Comparison of ENCODE assay signal across 24 cellular contexts in the genomic region with DNA sequence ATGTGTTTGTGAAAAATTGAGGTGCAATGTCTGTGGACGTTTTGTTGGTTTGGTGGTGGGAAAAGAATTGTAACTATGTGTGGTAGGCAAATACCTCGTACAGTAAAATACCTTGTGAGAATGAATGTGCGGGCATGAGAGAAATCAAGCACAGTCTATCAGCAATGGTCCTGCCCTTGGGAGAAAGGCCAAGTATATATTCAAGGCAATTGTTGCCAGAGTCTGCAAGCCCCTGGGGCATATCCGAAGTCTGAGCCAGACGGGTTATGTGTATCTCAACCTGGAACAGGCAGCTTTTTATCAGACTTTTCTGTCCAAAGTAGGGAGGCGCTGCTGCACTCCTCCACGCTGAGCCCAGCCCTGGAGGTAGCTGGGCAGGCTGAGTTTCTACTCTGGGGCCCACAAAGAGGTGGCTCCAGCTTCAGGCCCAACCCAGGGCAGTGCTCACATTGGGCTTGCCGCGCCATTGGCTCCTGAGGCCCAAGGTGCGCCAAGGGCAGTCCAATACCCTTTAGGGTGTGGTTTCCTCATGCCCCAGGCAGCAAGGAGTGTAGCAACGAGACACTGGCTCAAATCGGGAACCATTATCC. TPM values are rescaled to one million over a fixed set of nuclear protein-coding genes. Genes with fewer than 3 reads are reported as not detected.
DNase-seq lines count a peak whose midpoint lies in the region; ATAC-seq, FAIRE-seq and TF ChIP-seq lines count a peak whose summit lies in the region.
"Had no signal": no experiment of that assay in that cellular context is flagged by ENCODE, and none has a peak within 500 bp of the region (broad histone marks: within the 10 kb centered on the region; RNA-seq: fewer than 3 reads in every experiment).

No MANE protein-coding gene starts in this region.

- no peak for ATAC-seq in GM18870 (IDR thresholded peaks at IDR 0.05; ENCODE audit: unreplicated experiment)
- no peak for ATAC-seq in activated CD8-positive, alpha-beta memory T cell treated with anti-CD3 and anti-CD28 coated beads, Interleukin-2, amount 10 ng/mL, durations not matched to agents 7 days and 5 days
- ATAC-seq: A549; activated CD4-positive, CD25-positive, alpha-beta regulatory T cell treated with anti-CD3 and anti-CD28 coated beads, Interleukin-2, amount 50 U/mL, for 24 hours; T-cell had no signal

- no peak overlapping the region for H3K4me3 Mint-ChIP-seq in activated CD8-positive, alpha-beta memory T cell treated with anti-CD3 and anti-CD28 coated beads, Interleukin-2, amount 10 ng/mL, durations not matched to agents 7 days and 5 days
- H3K4me3 Mint-ChIP-seq: activated CD4-positive, alpha-beta memory T cell treated with anti-CD3 and anti-CD28 coated beads, Interleukin-2, amount 10 ng/mL, durations not matched to agents 7 days and 5 days; activated naive CD8-positive, alpha-beta T cell treated with anti-CD3 and anti-CD28 coated beads, Interleukin-2, amount 10 ng/mL, durations not matched to agents 7 days and 5 days; T-cell; type B pancreatic cell had no signal

- no peaks in the 10 kb centered on the region for H3K9me3 Mint-ChIP-seq in activated CD8-positive, alpha-beta memory T cell treated with anti-CD3 and anti-CD28 coated beads, Interleukin-2, amount 10 ng/mL, durations not matched to agents 7 days and 5 days (ENCODE audit: low read depth)
- H3K9me3 Mint-ChIP-seq: activated CD4-positive, alpha-beta memory T cell treated with anti-CD3 and anti-CD28 coated beads, Interleukin-2, amount 10 ng/mL, durations not matched to agents 7 days and 5 days; activated naive CD8-positive, alpha-beta T cell treated with anti-CD3 and anti-CD28 coated beads, Interleukin-2, amount 10 ng/mL, durations not matched to agents 7 days and 5 days; T-cell; type B pancreatic cell had no signal

- no peaks in the 10 kb centered on the region for H3K36me3 Mint-ChIP-seq in activated CD8-positive, alpha-beta memory T cell treated with anti-CD3 and anti-CD28 coated beads, Interleukin-2, amount 10 ng/mL, durations not matched to agents 7 days and 5 days
- H3K36me3 Mint-ChIP-seq: activated naive CD8-positive, alpha-beta T cell treated with anti-CD3 and anti-CD28 coated beads, Interleukin-2, amount 10 ng/mL, durations not matched to agents 7 days and 5 days; T-cell; type B pancreatic cell had no signal

- no peak overlapping the region for H3K27ac ChIP-seq in keratinocyte (ENCODE audit: control insufficient read depth, insufficient read depth, low read length)
- H3K27ac ChIP-seq: A549, SJCRH30 had no signal

- H3K27ac Mint-ChIP-seq in activated CD8-positive, alpha-beta memory T cell treated with anti-CD3 and anti-CD28 coated beads, Interleukin-2, amount 10 ng/mL, durations not matched to agents 7 days and 5 days = no peak overlapping the region
- H3K27ac Mint-ChIP-seq: activated CD4-positive, alpha-beta memory T cell treated with anti-CD3 and anti-CD28 coated beads, Interleukin-2, amount 10 ng/mL, durations not matched to agents 7 days and 5 days; activated naive CD8-positive, alpha-beta T cell treated with anti-CD3 and anti-CD28 coated beads, Interleukin-2, amount 10 ng/mL, durations not matched to agents 7 days and 5 days; T-cell; type B pancreatic cell had no signal

- TF ChIP-seq CTCF in BE2C (IDR thresholded peaks at IDR 0.05; ENCODE audit: low read depth, low read length) (0 out of 2 replicates have a peak, but pooled peaks have one; percentile 2), keratinocyte (optimal IDR thresholded peaks at IDR 0.05 in 1 of 3, IDR thresholded peaks at IDR 0.05 in 1 of 3, conservative IDR thresholded peaks at IDR 0.05 in 1 of 3; ENCODE audit: extremely low read depth in 1 of 3, insufficient read depth in 2 of 3, low read length in 3 of 3) (peak in 2 of 3 experiments; percentile 19 to 37)

- H3K4me3 ChIP-seq in BE2C (ENCODE audit: low read depth, low read length) (no peak overlapping the region), MG63 (no peak overlapping the region), keratinocyte (ENCODE audit: control insufficient read depth in 2 of 3, extremely low read depth in 1 of 3, insufficient read depth in 2 of 3, low read depth in 1 of 3, low read length in 3 of 3) (no peak overlapping the region)
- H3K4me3 ChIP-seq: A549, Peyer's patch, SJCRH30, skin epidermis had no signal

- H3K36me3 ChIP-seq in BE2C (no peaks in the 10 kb centered on the region), MG63 (no peaks in the 10 kb centered on the region), keratinocyte (ENCODE audit: control insufficient read depth in 2 of 2, extremely low read depth in 1 of 2, insufficient read depth in 2 of 2, low read length in 2 of 2) (no peaks in the 10 kb centered on the region)
- H3K36me3 ChIP-seq: Peyer's patch, SJCRH30 had no signal

- no peaks in the 10 kb centered on the region for H3K27me3 ChIP-seq in BE2C
- no peaks in the 10 kb centered on the region for H3K27me3 ChIP-seq in MG63
- peaks cover 24% of the 10 kb centered on the region for H3K27me3 ChIP-seq in keratinocyte (ENCODE audit: control insufficient read depth, extremely low read depth, insufficient read depth, low read length)
- H3K27me3 ChIP-seq: Peyer's patch had no signal

- H2AFZ ChIP-seq in keratinocyte (ENCODE audit: control insufficient read depth, low read length) = no peak overlapping the region

- CTCF ChIA-PET in activated CD8-positive, alpha-beta memory T cell treated with anti-CD3 and anti-CD28 coated beads, Interleukin-2, amount 10 ng/mL, durations not matched to agents 7 days and 5 days (lab: Charles Lee) = interaction anchor here (1.1 kb wide), 1 partner anchor 54 kb away, joined by 3 read pairs; no protein-coding TSS in a partner anchor

- H3K27me3 Mint-ChIP-seq in activated CD8-positive, alpha-beta memory T cell treated with anti-CD3 and anti-CD28 coated beads, Interleukin-2, amount 10 ng/mL, durations not matched to agents 7 days and 5 days = peaks cover 20% of the 10 kb centered on the region

- peak; percentile 47 for DNase-seq in BE2C
- DNase-seq in MG63 = peak; percentile 30
- DNase-seq in keratinocyte (ENCODE audit: low read depth, low spot score) = no peak
- DNase-seq in DMS 273 treated with DMSO at 0.1 percent for 48 hours (lab: John Stamatoyannopoulos, UW) = no peak
- DNase-seq in activated CD8-positive, alpha-beta memory T cell treated with anti-CD3 and anti-CD28 coated beads, Interleukin-2, amount 10 ng/mL, durations not matched to agents 7 days and 5 days = no peak
- DNase-seq: activated CD4-positive, alpha-beta memory T cell treated with anti-CD3 and anti-CD28 coated beads, Interleukin-2, amount 10 ng/mL, durations not matched to agents 7 days and 5 days; activated effector memory CD4-positive, alpha-beta T cell treated with Interleukin-2 at 50 U/mL for 16 hours; activated naive CD8-positive, alpha-beta T cell treated with anti-CD3 and anti-CD28 coated beads, Interleukin-2, amount 10 ng/mL, durations not matched to agents 7 days and 5 days; activated T-cell treated with anti-CD3 and anti-CD28 coated beads for 4 hours; DMS53; head of caudate nucleus; Kasumi-1; NCI-H1694 treated with DMSO at 0.1 percent for 48 hours; NCI-H2171 treated with DMSO at 0.1 percent for 48 hours; NCI-H526; Peyer's patch; SJCRH30; T-cell had no signal

- H3K9me3 ChIP-seq in BE2C = no peaks in the 10 kb centered on the region
- no peaks in the 10 kb centered on the region for H3K9me3 ChIP-seq in MG63
- H3K9me3 ChIP-seq in keratinocyte (ENCODE audit: control insufficient read depth, low read depth, low read length) = no peaks in the 10 kb centered on the region
- H3K9me3 ChIP-seq: A549, Peyer's patch, SJCRH30 had no signal

- no peaks in the 10 kb centered on the region for H3K4me1 ChIP-seq in BE2C
- H3K4me1 ChIP-seq in keratinocyte (ENCODE audit: control insufficient read depth, extremely low read depth, insufficient read depth, low read length) = peaks cover 4% of the 10 kb centered on the region
- H3K4me1 ChIP-seq: A549, Peyer's patch, SJCRH30 had no signal

- peaks cover 2% of the 10 kb centered on the region for H3K4me1 Mint-ChIP-seq in activated CD8-positive, alpha-beta memory T cell treated with anti-CD3 and anti-CD28 coated beads, Interleukin-2, amount 10 ng/mL, durations not matched to agents 7 days and 5 days
- H3K4me1 Mint-ChIP-seq: activated CD4-positive, alpha-beta memory T cell treated with anti-CD3 and anti-CD28 coated beads, Interleukin-2, amount 10 ng/mL, durations not matched to agents 7 days and 5 days; activated naive CD8-positive, alpha-beta T cell treated with anti-CD3 and anti-CD28 coated beads, Interleukin-2, amount 10 ng/mL, durations not matched to agents 7 days and 5 days had no signal

- H3K4me2 ChIP-seq in keratinocyte (ENCODE audit: control insufficient read depth, extremely low read depth, insufficient read depth, low read depth, low read length) = no peak overlapping the region
- H3K4me2 ChIP-seq: A549 had no signal

- H3K9me1 ChIP-seq in keratinocyte (ENCODE audit: control insufficient read depth, extremely low read depth, insufficient read depth, low read length) = no peaks in the 10 kb centered on the region

- no peaks in the 10 kb centered on the region for H3K79me2 ChIP-seq in keratinocyte (ENCODE audit: control insufficient read depth, insufficient read depth, low read length)

- dilution Hi-C loops in keratinocyte (cut with MboI; ENCODE audit: extremely low pct_ligation_motif_present, low sequenced_read_pairs) = no loop called here

- H3K9ac ChIP-seq in keratinocyte (ENCODE audit: control insufficient read depth, extremely low read depth, insufficient read depth, low read length) = no peak overlapping the region

- FAIRE-seq in keratinocyte (lab: Jason Lieb, UNC) = no peak
- FAIRE-seq: A549 had no signal

- H4K20me1 ChIP-seq in keratinocyte (ENCODE audit: control insufficient read depth, extremely low read depth, insufficient read depth, low read length) = no peaks in the 10 kb centered on the region

RNA-seq across cellular contexts. Expression of gene GNL2, which starts 9.4 kb away (rescaled TPM):
- polyA plus RNA-seq in BE2C (2012; ENCODE audit: insufficient read depth, insufficient read length, low read depth) = 44.4 TPM
- total RNA-seq in MG63 (2014; rRNA removed; shearing (Covaris generic); ENCODE audit: low replicate concordance) = 66.5 and 126 TPM in 2 replicates
- 49.7 to 81.0 TPM (median 52.7 TPM) in 3 replicates for polyA plus RNA-seq in keratinocyte
- polyA plus RNA-seq in keratinocyte (2011; ENCODE audit: low read depth) = 225 TPM
- 38.2 and 48.0 TPM in 2 replicates for polyA plus RNA-seq in keratinocyte (2011; cell fraction: cytosol; rRNA removed)
- polyA plus RNA-seq in keratinocyte (2011; cell fraction: nucleus; rRNA removed) = 71.0 and 93.5 TPM in 2 replicates
- 43.2 and 100 TPM in 2 replicates for polyA plus RNA-seq in keratinocyte (2012; ENCODE audit: low replicate concordance)
- 27.2 to 64.3 TPM (median 40.2 TPM) in 3 replicates for polyA minus RNA-seq in keratinocyte
- polyA minus RNA-seq in keratinocyte (2011; cell fraction: cytosol; rRNA and poly(A)+ RNA removed) = 49.5 TPM
- polyA minus RNA-seq in keratinocyte (2011; cell fraction: nucleus; rRNA and poly(A)+ RNA removed) = 55.9 and 57.2 TPM in 2 replicates
- total RNA-seq in activated CD8-positive, alpha-beta memory T cell treated with anti-CD3 and anti-CD28 coated beads, Interleukin-2, amount 10 ng/mL, durations not matched to agents 7 days and 5 days = 10 to 100 TPM; 55.4 to 73.6 TPM

RNA-seq across cellular contexts. Expression of gene RSPO1, which starts 29.5 kb away (rescaled TPM):
- not detected for polyA plus RNA-seq in BE2C (2012; ENCODE audit: insufficient read depth, insufficient read length, low read depth)
- not detected in 2 replicates for total RNA-seq in MG63 (2014; rRNA removed; shearing (Covaris generic); ENCODE audit: low replicate concordance)
- polyA plus RNA-seq in keratinocyte = not detected in 3 replicates
- not detected for polyA plus RNA-seq in keratinocyte (2011; ENCODE audit: low read depth)
- polyA plus RNA-seq in keratinocyte (2011; cell fraction: cytosol; rRNA removed) = not detected in 2 replicates
- not detected in 2 replicates for polyA plus RNA-seq in keratinocyte (2011; cell fraction: nucleus; rRNA removed)
- polyA plus RNA-seq in keratinocyte (2012; ENCODE audit: low replicate concordance) = not detected in 2 replicates
- polyA minus RNA-seq in keratinocyte = not detected in 3 replicates
- polyA minus RNA-seq in keratinocyte (2011; cell fraction: cytosol; rRNA and poly(A)+ RNA removed) = not detected
- not detected in 2 replicates for polyA minus RNA-seq in keratinocyte (2011; cell fraction: nucleus; rRNA and poly(A)+ RNA removed)
- total RNA-seq in activated CD8-positive, alpha-beta memory T cell treated with anti-CD3 and anti-CD28 coated beads, Interleukin-2, amount 10 ng/mL, durations not matched to agents 7 days and 5 days = not detected
- total RNA-seq: activated CD4-positive, alpha-beta memory T cell treated with anti-CD3 and anti-CD28 coated beads, Interleukin-2, amount 10 ng/mL, durations not matched to agents 7 days and 5 days; activated naive CD8-positive, alpha-beta T cell treated with anti-CD3 and anti-CD28 coated beads, Interleukin-2, amount 10 ng/mL, durations not matched to agents 7 days and 5 days; SJCRH30; T-cell had no signal

RNA-seq across cellular contexts. Expression of gene DNALI1, which starts 48.4 kb away (rescaled TPM):
- 4.9 TPM for polyA plus RNA-seq in BE2C (2012; ENCODE audit: insufficient read depth, insufficient read length, low read depth)
- not detected in 2 replicates for total RNA-seq in MG63 (2014; rRNA removed; shearing (Covaris generic); ENCODE audit: low replicate concordance)
- 0.06 to 0.14 TPM (median 0.06 TPM) in 3 replicates for polyA plus RNA-seq in keratinocyte
- polyA plus RNA-seq in keratinocyte (2011; ENCODE audit: low read depth) = not detected
- polyA plus RNA-seq in keratinocyte (2011; cell fraction: cytosol; rRNA removed) = 0.03 TPM in 1 of 2 replicates, not detected in the other
- 0.04 TPM in 1 of 2 replicates, not detected in the other for polyA plus RNA-seq in keratinocyte (2011; cell fraction: nucleus; rRNA removed)
- polyA plus RNA-seq in keratinocyte (2012; ENCODE audit: low replicate concordance) = 0.04 and 0.18 TPM in 2 replicates
- polyA minus RNA-seq in keratinocyte = 0.13 TPM in 1 of 3 replicates, not detected in the others
- polyA minus RNA-seq in keratinocyte (2011; cell fraction: cytosol; rRNA and poly(A)+ RNA removed) = not detected
- polyA minus RNA-seq in keratinocyte (2011; cell fraction: nucleus; rRNA and poly(A)+ RNA removed) = not detected in 2 replicates
- under 1 TPM; 0.26 to 0.30 TPM for total RNA-seq in activated CD8-positive, alpha-beta memory T cell treated with anti-CD3 and anti-CD28 coated beads, Interleukin-2, amount 10 ng/mL, durations not matched to agents 7 days and 5 days
- total RNA-seq: H4 had no signal
- polyA plus RNA-seq: A549 had no signal

RNA-seq across cellular contexts. Expression of gene SNIP1, which starts 51.1 kb away (rescaled TPM):
- polyA plus RNA-seq in BE2C (2012; ENCODE audit: insufficient read depth, insufficient read length, low read depth) = 23.3 TPM
- total RNA-seq in MG63 (2014; rRNA removed; shearing (Covaris generic); ENCODE audit: low replicate concordance) = 4.7 and 7.2 TPM in 2 replicates
- 6.7 to 8.9 TPM (median 7.1 TPM) in 3 replicates for polyA plus RNA-seq in keratinocyte
- polyA plus RNA-seq in keratinocyte (2011; ENCODE audit: low read depth) = 11.6 TPM
- 3.9 and 5.9 TPM in 2 replicates for polyA plus RNA-seq in keratinocyte (2011; cell fraction: cytosol; rRNA removed)
- polyA plus RNA-seq in keratinocyte (2011; cell fraction: nucleus; rRNA removed) = 12.5 and 16.8 TPM in 2 replicates
- polyA plus RNA-seq in keratinocyte (2012; ENCODE audit: low replicate concordance) = 7.1 and 7.9 TPM in 2 replicates
- polyA minus RNA-seq in keratinocyte = 5.3 to 12.3 TPM (median 8.6 TPM) in 3 replicates
- polyA minus RNA-seq in keratinocyte (2011; cell fraction: cytosol; rRNA and poly(A)+ RNA removed) = 6.9 TPM
- polyA minus RNA-seq in keratinocyte (2011; cell fraction: nucleus; rRNA and poly(A)+ RNA removed) = 15.0 and 18.6 TPM in 2 replicates
- total RNA-seq in activated CD8-positive, alpha-beta memory T cell treated with anti-CD3 and anti-CD28 coated beads, Interleukin-2, amount 10 ng/mL, durations not matched to agents 7 days and 5 days = 10 to 100 TPM; 28.4 to 29.4 TPM

Comparison
In these comparisons a context has a peak if more than half of its experiments do, and no peak if none do; other contexts are left out.
1. DNase-seq: peak in BE2C (single experiment) and MG63 (single experiment); none in keratinocyte (single experiment), DMS 273 treated with DMSO at 0.1 percent for 48 hours (single experiment) and activated CD8-positive, alpha-beta memory T cell treated with anti-CD3 and anti-CD28 coated beads, Interleukin-2, amount 10 ng/mL, durations not matched to agents 7 days and 5 days (single experiment).